ENCODE assay signal across 5 cellular contexts in genomic region chr1:120264564-120264963, GRCh38.
DNase-seq lines count a peak whose midpoint lies in the region; ATAC-seq and TF ChIP-seq lines count a peak whose summit lies in the region.
"Not testable (repeated sequence)": the region's sequence is repeated elsewhere in the genome, so short reads cannot be mapped to it uniquely, and the experiment has no call there.

No MANE protein-coding gene starts in this region.

- intact Hi-C loops in PC-3 (cut with micrococcal nuclease); Right ventricle myocardium inferior (cut with DNase I); left lung (cut with DNase I); lower lobe of right lung (cut with DNase I); upper lobe of right lung (cut with DNase I): not testable (repeated sequence)

- H3K9ac ChIP-seq in PC-3 (ENCODE audit: low read length) = not testable (repeated sequence)

- ATAC-seq in PC-3 (peak; percentile 70), left lung (peak; percentile 41), lower lobe of right lung (peak; percentile 47 to 77), upper lobe of right lung (peak; percentile 31)
- not testable (repeated sequence) for ATAC-seq in Right ventricle myocardium inferior

- not testable (repeated sequence) for H4K20me1 ChIP-seq in PC-3 (ENCODE audit: low read length)

- not testable (repeated sequence) for DNase-seq in PC-3, left lung, lower lobe of right lung
- DNase-seq in Right ventricle myocardium inferior (ENCODE audit: missing footprints) = peak; percentile 13
- DNase-seq in upper lobe of right lung = peak; percentile 8

- BruUV-seq in PC-3 (replicated peaks; lab: Mats Ljungman, UMichigan) = not testable (repeated sequence)

- not testable (repeated sequence) for H2AFZ ChIP-seq in PC-3 (ENCODE audit: low read length)

- not testable (repeated sequence) for H3K4me2 ChIP-seq in PC-3 (ENCODE audit: low read length)

- H3K27ac ChIP-seq in PC-3 (ENCODE audit: low read length); left lung; lower lobe of right lung; upper lobe of right lung: not testable (repeated sequence)

- not testable (repeated sequence) for H3K27me3 ChIP-seq in PC-3 (ENCODE audit: low read length); left lung; lower lobe of right lung (ENCODE audit: low read depth); upper lobe of right lung

- POLR2A ChIA-PET in PC-3 (lab: Charles Lee; ENCODE audit: unreplicated experiment) = not testable (repeated sequence)

- H3K79me2 ChIP-seq in PC-3 (ENCODE audit: low read length) = not testable (repeated sequence)

- not testable (repeated sequence) for H3K9me3 ChIP-seq in PC-3 (ENCODE audit: low read length); left lung; lower lobe of right lung; upper lobe of right lung

- not testable (repeated sequence) for H3K36me3 ChIP-seq in PC-3 (ENCODE audit: low read depth, low read length); left lung; lower lobe of right lung; upper lobe of right lung

- not testable (repeated sequence) for H3K4me3 ChIP-seq in PC-3 (ENCODE audit: low read length); left lung; lower lobe of right lung; upper lobe of right lung

- not testable (repeated sequence) for H3K4me1 ChIP-seq in PC-3 (ENCODE audit: insufficient read depth, low read length); left lung; lower lobe of right lung; upper lobe of right lung

- CTCF ChIA-PET in PC-3 (lab: Charles Lee) = not testable (repeated sequence)

- not testable (repeated sequence) for H3F3A ChIP-seq in PC-3 (ENCODE audit: low read length, unreplicated experiment)

- H3K9me2 ChIP-seq in PC-3 (replicated peaks; ENCODE audit: low read length) = not testable (repeated sequence)

- not testable (repeated sequence) for TF ChIP-seq CTCF in PC-3 (conservative IDR thresholded peaks at IDR 0.05; ENCODE audit: low read depth, low read length); left lung (IDR thresholded peaks at IDR 0.05); lower lobe of right lung (IDR thresholded peaks at IDR 0.05); upper lobe of right lung (IDR thresholded peaks at IDR 0.05)
